In genomic region chr1:29271724-29272123, GRCh38 we compare ENCODE assay signal across 9 cellular contexts. TPM values are rescaled to one million over a fixed set of nuclear protein-coding genes. Genes with fewer than 3 reads are reported as not detected.
DNase-seq lines count a peak whose midpoint lies in the region; ATAC-seq and TF ChIP-seq lines count a peak whose summit lies in the region.
"Had no signal": no experiment of that assay in that cellular context is flagged by ENCODE, and none has a peak within 500 bp of the region (broad histone marks: within the 10 kb centered on the region; RNA-seq: fewer than 3 reads in every experiment).

No MANE protein-coding gene starts in this region.

- CTCF ChIA-PET in Calu3 (lab: Charles Lee) = interaction anchor here (0.6 kb wide), 1 partner anchor 13 kb away, joined by 4 read pairs; no protein-coding TSS in a partner anchor
- CTCF ChIA-PET in HEK293T (lab: Yijun Ruan, JAX) = no interaction called here

- no peaks in the 10 kb centered on the region for H3K36me3 Mint-ChIP-seq in Calu3 (ENCODE audit: insufficient read depth, unreplicated experiment)
- H3K36me3 Mint-ChIP-seq in CD14-positive monocyte = no peaks in the 10 kb centered on the region
- H3K36me3 Mint-ChIP-seq: activated CD4-positive, alpha-beta memory T cell treated with anti-CD3 and anti-CD28 coated beads for 36 hours had no signal

- H3K27ac ChIP-seq in RWPE2 (ENCODE audit: poor library complexity, severe bottlenecking) = peak overlapping the region; percentile 36

- no peaks in the 10 kb centered on the region for H3K9me3 ChIP-seq in RWPE2 (ENCODE audit: severe bottlenecking)

- ATAC-seq in RWPE2 (ENCODE audit: low read depth) = peak; percentile 100
- peak; percentile 73 for ATAC-seq in omental fat pad (ENCODE audit: low FRiP score)

- TF ChIP-seq CTCF in Calu3 (IDR thresholded peaks at IDR 0.05; ENCODE audit: unreplicated experiment) = no peak
- no peak for TF ChIP-seq CTCF in RWPE2 (IDR thresholded peaks at IDR 0.05; ENCODE audit: poor library complexity, severe bottlenecking)
- TF ChIP-seq CTCF in foreskin fibroblast (IDR thresholded peaks at IDR 0.05; ENCODE audit: low read depth, low read length) = no peak
- no peak for TF ChIP-seq CTCF in omental fat pad (IDR thresholded peaks at IDR 0.05)
- TF ChIP-seq CTCF in CD14-positive monocyte (IDR thresholded peaks at IDR 0.05) = no peak

- POLR2A ChIA-PET in HEK293T (lab: Yijun Ruan, JAX) = no interaction called here

- BruUV-seq in Calu3 (replicated peaks; lab: Mats Ljungman, UMichigan) = no TSS peak

- intact Hi-C loops in Calu3 (cut with micrococcal nuclease; ENCODE audit: unreplicated experiment) = no loop called here
- intact Hi-C loops in CD14-positive monocyte (cut with micrococcal nuclease) = no loop called here

- DNase-seq in Calu3 (peak; percentile 85), RWPE2 (ENCODE audit: low spot score) (no peak), foreskin fibroblast (peak; percentile 64 to 87), omental fat pad (ENCODE audit: low spot score) (no peak), SK-N-DZ (ENCODE audit: low spot score) (no peak), CD14-positive monocyte (ENCODE audit: low spot score) (no peak), HEK293T (ENCODE audit: extremely low spot score) (no peak)
- DNase-seq in activated naive CD4-positive, alpha-beta T cell (lab: John Stamatoyannopoulos, UW) = no peak
- DNase-seq: activated CD4-positive, alpha-beta memory T cell treated with anti-CD3 and anti-CD28 coated beads for 36 hours had no signal

- no peaks in the 10 kb centered on the region for H3K9me3 Mint-ChIP-seq in Calu3 (ENCODE audit: low read depth, unreplicated experiment)
- peaks cover 0 to 5% (median 0%) of the 10 kb centered on the region in 7 donors for H3K9me3 Mint-ChIP-seq in CD14-positive monocyte

- no peaks in the 10 kb centered on the region for H3K27me3 Mint-ChIP-seq in Calu3 (ENCODE audit: unreplicated experiment)
- peaks cover 21 to 51% (median 30%) of the 10 kb centered on the region in 3 donors for H3K27me3 Mint-ChIP-seq in CD14-positive monocyte (ENCODE audit: low read depth in 3 of 3)

- H3K4me1 Mint-ChIP-seq in Calu3 (ENCODE audit: low read depth, unreplicated experiment) = peaks cover 26% of the 10 kb centered on the region
- H3K4me1 Mint-ChIP-seq in CD14-positive monocyte = no peaks in the 10 kb centered on the region

- H3K27me3 ChIP-seq in RWPE2 (ENCODE audit: insufficient read depth, poor library complexity, severe bottlenecking) = no peaks in the 10 kb centered on the region

- peak overlapping the region; percentile 25 for H3K27ac Mint-ChIP-seq in Calu3 (ENCODE audit: unreplicated experiment)
- no peak overlapping the region for H3K27ac Mint-ChIP-seq in CD14-positive monocyte
- H3K27ac Mint-ChIP-seq: activated CD4-positive, alpha-beta memory T cell treated with anti-CD3 and anti-CD28 coated beads for 36 hours had no signal

- H3K4me3 Mint-ChIP-seq in Calu3 (ENCODE audit: low read depth, unreplicated experiment) = peak overlapping the region; percentile 31
- H3K4me3 Mint-ChIP-seq in CD14-positive monocyte = no peak overlapping the region
- H3K4me3 Mint-ChIP-seq: activated CD4-positive, alpha-beta memory T cell treated with anti-CD3 and anti-CD28 coated beads for 36 hours had no signal

- H3K4me1 ChIP-seq in RWPE2 (ENCODE audit: insufficient read depth, poor library complexity, severe bottlenecking) = peaks cover 16% of the 10 kb centered on the region

- H3K4me3 ChIP-seq in RWPE2 (ENCODE audit: severe bottlenecking) = no peak overlapping the region
- H3K4me3 ChIP-seq in foreskin fibroblast (ENCODE audit: low read depth in 1 of 2, low read length in 2 of 2) = no peak overlapping the region

- peaks cover 22% of the 10 kb centered on the region for H3K36me3 ChIP-seq in RWPE2 (ENCODE audit: low read depth)

TF ChIP-seq in HEK293T, 16 proteins besides CTCF, POLR2A, EP300 and RAD21:
- TF ChIP-seq HDGF (IDR thresholded peaks at IDR 0.05; ENCODE audit: borderline replicate concordance) (no peak), SP1 (IDR thresholded peaks at IDR 0.05) (no peak), SUZ12 (IDR thresholded peaks at IDR 0.05) (no peak), BHLHE40 (IDR thresholded peaks at IDR 0.05; ENCODE audit: borderline replicate concordance) (no peak)

RNA-seq across cellular contexts. Expression of gene PTPRU, which starts 35.4 kb away (rescaled TPM):
- total RNA-seq in Calu3 (2022) (37.9 and 54.5 TPM in 2 replicates), omental fat pad (10 to 100 TPM; 12.3 to 19.9 (median 15.9) TPM)
- 8.8 and 12.8 TPM in 2 replicates for polyA plus RNA-seq in SK-N-DZ (2014; cell fraction: cytosol; rRNA removed)
- polyA plus RNA-seq in SK-N-DZ (2014; cell fraction: nucleus; rRNA removed) = 14.7 and 30.1 TPM in 2 replicates
- under 1 TPM in 1 of 2 donors, not detected in 1; 0.42 TPM for polyA plus RNA-seq in CD14-positive monocyte

RNA-seq across cellular contexts. Expression of gene MECR, which starts 41.0 kb away (rescaled TPM):
- 45.9 and 46.8 TPM in 2 replicates for total RNA-seq in Calu3 (2022)
- total RNA-seq in omental fat pad = 10 to 100 TPM; 18.0 to 29.4 (median 20.8) TPM
- 20.2 and 32.6 TPM in 2 replicates for polyA plus RNA-seq in SK-N-DZ (2014; cell fraction: cytosol; rRNA removed)
- 19.5 and 31.2 TPM in 2 replicates for polyA plus RNA-seq in SK-N-DZ (2014; cell fraction: nucleus; rRNA removed)
- 1 to 10 TPM; 6.3 to 7.5 TPM for polyA plus RNA-seq in CD14-positive monocyte

Comparison
In these comparisons a context has a peak if more than half of its experiments do, and no peak if none do; other contexts are left out.
1. DNase-seq: peak in Calu3 (single experiment) and foreskin fibroblast (2 of 2); none in RWPE2 (single experiment), omental fat pad (single experiment), SK-N-DZ (single experiment), activated naive CD4-positive, alpha-beta T cell (0 of 4), CD14-positive monocyte (single experiment) and HEK293T (single experiment).